In genomic region chr2:207896525-207897295, GRCh38 we compare ENCODE assay signal across 12 cellular contexts.
A peak's percentile ranks its signal among the peaks of the same experiment; 100 is the strongest.
DNase-seq lines count a peak whose midpoint lies in the region; TF ChIP-seq lines count a peak whose summit lies in the region.
"Had no signal": no experiment of that assay in that cellular context is flagged by ENCODE, and none has a peak within 500 bp of the region (broad histone marks: within the 10 kb centered on the region; RNA-seq: fewer than 3 reads in every experiment).

No MANE protein-coding gene starts in this region.

- H3K4me3 ChIP-seq in fibroblast of pulmonary artery (replicated peaks; ENCODE audit: low read depth, low read length) (no peak overlapping the region), prostate gland (no peak overlapping the region)
- H3K4me3 ChIP-seq: heart right ventricle had no signal

- intact Hi-C loops in prostate gland (cut with DNase I) = no loop called here

- DNase-seq in NCI-H774 (lab: John Stamatoyannopoulos, UW) (peak; percentile 6), fibroblast of pulmonary artery (ENCODE audit: low read depth) (no peak), prostate gland (ENCODE audit: low spot score) (peak; percentile 58), NCI-H2196 (lab: John Stamatoyannopoulos, UW; ENCODE audit: unreplicated experiment) (no peak), ecto neural progenitor cell (ENCODE audit: low spot score) (no peak)
- no peak for DNase-seq in activated naive CD8-positive, alpha-beta T cell treated with anti-CD3 and anti-CD28 coated beads for 36 hours
- DNase-seq: activated naive CD4-positive, alpha-beta T cell treated with Interleukin-2 at 50 U/mL for 16 hours; heart right ventricle; NCI-H1930 had no signal

- no peaks in the 10 kb centered on the region for H3K27me3 Mint-ChIP-seq in activated naive CD8-positive, alpha-beta T cell treated with anti-CD3 and anti-CD28 coated beads for 36 hours
- H3K27me3 Mint-ChIP-seq: stimulated activated naive CD8-positive, alpha-beta T cell treated with anti-CD3 and anti-CD28 coated beads, Interleukin-15, Interleukin-2, amounts not matched to agents 100 ng/mL and 50 ng/mL, for 24 hours had no signal

- H3K4me1 Mint-ChIP-seq in activated naive CD8-positive, alpha-beta T cell treated with anti-CD3 and anti-CD28 coated beads for 36 hours = no peaks in the 10 kb centered on the region

- no peaks in the 10 kb centered on the region for H3K27me3 ChIP-seq in prostate gland (replicated peaks; ENCODE audit: insufficient read depth)
- H3K27me3 ChIP-seq: heart right ventricle had no signal

- no peaks in the 10 kb centered on the region for H3K36me3 ChIP-seq in prostate gland

- H3K36me3 Mint-ChIP-seq in activated naive CD8-positive, alpha-beta T cell treated with anti-CD3 and anti-CD28 coated beads for 36 hours = no peaks in the 10 kb centered on the region

- H3K4me1 ChIP-seq in prostate gland (replicated peaks) = peaks cover 41% of the 10 kb centered on the region

- peak overlapping the region in 1 of 2 donors; percentile 74 for H3K27ac ChIP-seq in prostate gland
- H3K27ac ChIP-seq: heart right ventricle, HL-60 had no signal

- 49% methylated on average over 6 of the region's 6 CpGs for WGBS in prostate gland

- TF ChIP-seq CTCF in GM12874 (IDR thresholded peaks at IDR 0.05; ENCODE audit: insufficient read depth, low read depth, low read length) (0 out of 2 replicates have a peak, but pooled peaks have one; percentile 20), fibroblast of pulmonary artery (IDR thresholded peaks at IDR 0.05; ENCODE audit: low read length, missing control alignments) (peak; percentile 9), prostate gland (IDR thresholded peaks at IDR 0.05) (no peak)

- H3K9me3 Mint-ChIP-seq in activated naive CD8-positive, alpha-beta T cell treated with anti-CD3 and anti-CD28 coated beads for 36 hours = no peaks in the 10 kb centered on the region
- H3K9me3 Mint-ChIP-seq: stimulated activated naive CD8-positive, alpha-beta T cell treated with anti-CD3 and anti-CD28 coated beads, Interleukin-15, Interleukin-2, amounts not matched to agents 100 ng/mL and 50 ng/mL, for 24 hours had no signal

- no peak overlapping the region for H3K27ac Mint-ChIP-seq in activated naive CD8-positive, alpha-beta T cell treated with anti-CD3 and anti-CD28 coated beads for 36 hours
- H3K27ac Mint-ChIP-seq: stimulated activated naive CD8-positive, alpha-beta T cell treated with anti-CD3 and anti-CD28 coated beads, Interleukin-15, Interleukin-2, amounts not matched to agents 100 ng/mL and 50 ng/mL, for 24 hours had no signal

- H3K9me3 ChIP-seq in prostate gland = no peaks in the 10 kb centered on the region
- H3K9me3 ChIP-seq: heart right ventricle had no signal

- TF ChIP-seq POLR2A in prostate gland (IDR thresholded peaks at IDR 0.05) = no peak

- H3K4me3 Mint-ChIP-seq in activated naive CD8-positive, alpha-beta T cell treated with anti-CD3 and anti-CD28 coated beads for 36 hours = no peak overlapping the region
- H3K4me3 Mint-ChIP-seq: stimulated activated naive CD8-positive, alpha-beta T cell treated with anti-CD3 and anti-CD28 coated beads, Interleukin-15, Interleukin-2, amounts not matched to agents 100 ng/mL and 50 ng/mL, for 24 hours had no signal

Comparison
In these comparisons a context has a peak if more than half of its experiments do, and no peak if none do; other contexts are left out.
1. CTCF ChIP-seq: peak in GM12874 (single experiment) and fibroblast of pulmonary artery (single experiment); none in prostate gland (0 of 4).
2. DNase-seq: peak in NCI-H774 (single experiment) and prostate gland (single experiment); none in fibroblast of pulmonary artery (single experiment), activated naive CD8-positive, alpha-beta T cell treated with anti-CD3 and anti-CD28 coated beads for 36 hours (single experiment), NCI-H2196 (single experiment) and ecto neural progenitor cell (single experiment).